In genomic region chr7:3495530-3495929, GRCh38 we compare ENCODE assay signal across 17 cellular contexts.
DNase-seq lines count a peak whose midpoint lies in the region; ATAC-seq and TF ChIP-seq lines count a peak whose summit lies in the region.
"Had no signal": no experiment of that assay in that cellular context is flagged by ENCODE, and none has a peak within 500 bp of the region (broad histone marks: within the 10 kb centered on the region; RNA-seq: fewer than 3 reads in every experiment).

No MANE protein-coding gene starts in this region.

- H3K79me2 ChIP-seq in hepatocyte: peaks cover 3% of the 10 kb centered on the region
- H3K79me2 ChIP-seq in smooth muscle cell (ENCODE audit: low read depth): no peaks in the 10 kb centered on the region

- peaks cover 6% of the 10 kb centered on the region for H3F3A ChIP-seq in smooth muscle cell (ENCODE audit: low read depth)

- H3K4me1 ChIP-seq in hepatocyte (ENCODE audit: insufficient read depth): no peaks in the 10 kb centered on the region
- H3K4me1 ChIP-seq in smooth muscle cell (ENCODE audit: low read depth): no peaks in the 10 kb centered on the region

- WGBS in hepatocyte (ENCODE audit: low lambda C conversion rate, missing lambda C conversion rate): 77% methylated on average over 12 of the region's 12 CpGs
- 64% methylated on average over 12 of the region's 12 CpGs for WGBS in smooth muscle cell (ENCODE audit: low lambda C conversion rate)

- no peaks in the 10 kb centered on the region for H3K36me3 ChIP-seq in hepatocyte (replicated peaks; ENCODE audit: insufficient read depth, low read depth)
- no peaks in the 10 kb centered on the region for H3K36me3 ChIP-seq in smooth muscle cell (ENCODE audit: low read depth)

- peaks cover 17% of the 10 kb centered on the region for H3K9me3 Mint-ChIP-seq in osteocyte (ENCODE audit: unreplicated experiment)
- peaks cover 10 to 13% (median 11%) of the 10 kb centered on the region in 3 donors for H3K9me3 Mint-ChIP-seq in T-cell

- POLR2A ChIA-PET in T-cell (lab: Charles Lee): no interaction called here

- no peak for DNase-seq in Right ventricle myocardium superior
- no peak for DNase-seq in Right ventricle myocardium inferior (ENCODE audit: missing footprints)
- no peak for DNase-seq in coronary artery (ENCODE audit: low spot score)
- DNase-seq in hepatocyte (ENCODE audit: low spot score): no peak
- DNase-seq in smooth muscle cell (lab: John Stamatoyannopoulos, UW; ENCODE audit: unreplicated experiment): no peak
- no peak for DNase-seq in osteocyte (ENCODE audit: extremely low spot score, unreplicated experiment)
- DNase-seq in T-cell: no peak
- DNase-seq: CD4-positive, alpha-beta T cell; EL; NCI-H1092; NCI-H2081 treated with DMSO at 0.1 percent for 48 hours; NCI-H510A; NCI-H82 had no signal

- H3K9ac ChIP-seq in smooth muscle cell (ENCODE audit: low read depth): no peak overlapping the region
- H3K9ac ChIP-seq: KMS-11 had no signal

- H3K9me2 ChIP-seq in hepatocyte (replicated peaks; ENCODE audit: insufficient read depth): no peaks in the 10 kb centered on the region

- H3K4me3 Mint-ChIP-seq in osteocyte (ENCODE audit: unreplicated experiment) (no peak overlapping the region), T-cell (no peak overlapping the region)
- H3K4me3 Mint-ChIP-seq: B cell; CD4-positive, alpha-beta T cell had no signal

- H3K27ac ChIP-seq in coronary artery: no peak overlapping the region
- no peak overlapping the region for H3K27ac ChIP-seq in hepatocyte
- no peak overlapping the region for H3K27ac ChIP-seq in smooth muscle cell (ENCODE audit: low read depth)
- H3K27ac ChIP-seq: 22Rv1, KMS-11 had no signal

- H3K27me3 Mint-ChIP-seq in osteocyte (ENCODE audit: unreplicated experiment): no peaks in the 10 kb centered on the region
- H3K27me3 Mint-ChIP-seq in T-cell: no peaks in the 10 kb centered on the region
- H3K27me3 Mint-ChIP-seq: CD4-positive, alpha-beta T cell had no signal

- no peak overlapping the region for H3K27ac Mint-ChIP-seq in osteocyte (ENCODE audit: unreplicated experiment)
- H3K27ac Mint-ChIP-seq in T-cell: no peak overlapping the region
- H3K27ac Mint-ChIP-seq: B cell; CD4-positive, alpha-beta T cell had no signal

- no peaks in the 10 kb centered on the region for H4K20me1 ChIP-seq in hepatocyte (ENCODE audit: insufficient read depth, poor library complexity, severe bottlenecking)
- no peaks in the 10 kb centered on the region for H4K20me1 ChIP-seq in smooth muscle cell (ENCODE audit: low read depth)

- ATAC-seq in Right ventricle myocardium superior (ENCODE audit: poor library complexity): peak; percentile 52
- no peak for ATAC-seq in Right ventricle myocardium inferior
- no peak for ATAC-seq in HG03342 (IDR thresholded peaks at IDR 0.05; ENCODE audit: unreplicated experiment)
- no peak for ATAC-seq in T-cell (replicated peaks in 1 of 4)

- no peak for TF ChIP-seq CTCF in coronary artery (IDR thresholded peaks at IDR 0.05)
- TF ChIP-seq CTCF in hepatocyte (IDR thresholded peaks at IDR 0.05; ENCODE audit: poor library complexity): no peak
- no peak for TF ChIP-seq CTCF in smooth muscle cell (IDR thresholded peaks at IDR 0.05; ENCODE audit: borderline replicate concordance, insufficient read depth, poor library complexity, severe bottlenecking)
- TF ChIP-seq CTCF in osteocyte (IDR thresholded peaks at IDR 0.05): no peak

- H3K36me3 Mint-ChIP-seq in osteocyte (ENCODE audit: unreplicated experiment): peaks cover 9% of the 10 kb centered on the region
- H3K36me3 Mint-ChIP-seq in T-cell: peaks cover 8% of the 10 kb centered on the region

- H2AFZ ChIP-seq in hepatocyte (no peak overlapping the region), smooth muscle cell (ENCODE audit: low read depth) (no peak overlapping the region)

- H3K27me3 ChIP-seq in hepatocyte: no peaks in the 10 kb centered on the region
- H3K27me3 ChIP-seq in smooth muscle cell (ENCODE audit: low read depth): no peaks in the 10 kb centered on the region

- peaks cover 5% of the 10 kb centered on the region for H3K9me3 ChIP-seq in hepatocyte (ENCODE audit: low read depth)
- H3K9me3 ChIP-seq in smooth muscle cell (replicated peaks; ENCODE audit: low read depth): peaks cover 6% of the 10 kb centered on the region

- intact Hi-C loops in Right ventricle myocardium superior (cut with DNase I): no loop called here
- intact Hi-C loops in Right ventricle myocardium inferior (cut with DNase I): no loop called here

- H3K4me2 ChIP-seq in hepatocyte (peak overlapping the region; percentile 17), smooth muscle cell (peak overlapping the region; percentile 23)
- H3K4me2 ChIP-seq: KMS-11 had no signal

- CTCF ChIA-PET in T-cell (lab: Charles Lee): no interaction called here

- peak overlapping the region; percentile 20 for H3K4me3 ChIP-seq in coronary artery
- no peak overlapping the region for H3K4me3 ChIP-seq in hepatocyte
- no peak overlapping the region for H3K4me3 ChIP-seq in smooth muscle cell

- peaks cover 26% of the 10 kb centered on the region for H3K4me1 Mint-ChIP-seq in osteocyte (ENCODE audit: unreplicated experiment)
- H3K4me1 Mint-ChIP-seq in T-cell: peaks cover 11 to 19% (median 17%) of the 10 kb centered on the region in 3 donors
- H3K4me1 Mint-ChIP-seq: B cell had no signal
